Comparison of ENCODE assay signal across 8 cellular contexts in genomic region chr19:18440421-18440877, GRCh38. TPM values are rescaled to one million over a fixed set of nuclear protein-coding genes. Genes with fewer than 3 reads are reported as not detected.
DNase-seq lines count a peak whose midpoint lies in the region; ATAC-seq and TF ChIP-seq lines count a peak whose summit lies in the region.

No MANE protein-coding gene starts in this region.

- DNase-seq in AG09319 (ENCODE audit: extremely low read depth, low read depth), result no peak
- DNase-seq in GM13976 (ENCODE audit: low spot score), result peak; percentile 65
- peak; percentile 45 for DNase-seq in SKM-1 treated with dmso at 0.1 percent for 144 hours (lab: John Stamatoyannopoulos, UW; ENCODE audit: unreplicated experiment)
- DNase-seq in foreskin fibroblast, result no peak
- DNase-seq in G401 (ENCODE audit: low spot score), result no peak
- DNase-seq in inferior parietal cortex (ENCODE audit: extremely low spot score), result no peak
- no peak for DNase-seq in DMS153 treated with DMSO at 0.1 percent for 48 hours (lab: John Stamatoyannopoulos, UW; ENCODE audit: unreplicated experiment)

- no peak for ATAC-seq in GM18867 (IDR thresholded peaks at IDR 0.05; ENCODE audit: unreplicated experiment)

- TF ChIP-seq CTCF in AG09319 (IDR thresholded peaks at IDR 0.05; ENCODE audit: low read depth, low read length), result peak; percentile 30
- peak; percentile 53 for TF ChIP-seq CTCF in GM13976 (IDR thresholded peaks at IDR 0.05; ENCODE audit: borderline replicate concordance, control extremely low read depth, extremely low read depth, insufficient read depth, missing control alignments)
- peak; percentile 9 for TF ChIP-seq CTCF in foreskin fibroblast (IDR thresholded peaks at IDR 0.05; ENCODE audit: low read depth, low read length)

- H3K4me3 ChIP-seq in foreskin fibroblast (ENCODE audit: low read depth in 1 of 2, low read length in 2 of 2), result no peak overlapping the region

- in situ Hi-C loops in GM13976 (cut with MboI; ENCODE audit: low sequenced_read_pairs, unreplicated experiment), result no loop called here
- in situ Hi-C loops in G401 (cut with HindIII; ENCODE audit: low sequenced_read_pairs), result no loop called here

RNA-seq across cellular contexts. Expression of gene ISYNA1, which starts 2.5 kb away (rescaled TPM):
- 251 and 359 TPM in 2 replicates for total RNA-seq in G401 (2014; rRNA removed; shearing (Covaris generic))

RNA-seq across cellular contexts. Expression of gene SSBP4, which starts 21.3 kb away (rescaled TPM):
- 272 and 351 TPM in 2 replicates for total RNA-seq in G401 (2014; rRNA removed; shearing (Covaris generic))

RNA-seq across cellular contexts. Expression of gene LRRC25, which starts 43.0 kb away (rescaled TPM):
- total RNA-seq in G401 (2014; rRNA removed; shearing (Covaris generic)), result not detected in 2 replicates

RNA-seq across cellular contexts. Expression of gene GDF15, which starts 54.5 kb away (rescaled TPM):
- total RNA-seq in G401 (2014; rRNA removed; shearing (Covaris generic)), result 143 and 217 TPM in 2 replicates

Comparison
In these comparisons a context has a peak if more than half of its experiments do, and no peak if none do; other contexts are left out.
1. DNase-seq: peak in GM13976 (single experiment) and SKM-1 treated with dmso at 0.1 percent for 144 hours (single experiment); none in AG09319 (single experiment), foreskin fibroblast (0 of 2), G401 (single experiment), inferior parietal cortex (single experiment) and DMS153 treated with DMSO at 0.1 percent for 48 hours (single experiment).
2. Peak in every context shown above with its lines, with median percentiles within 50 percentile points of each other: CTCF ChIP-seq.